Comparison of ENCODE assay signal across 8 cellular contexts in genomic region chr7:150406311-150406564, GRCh38. TPM values are rescaled to one million over a fixed set of nuclear protein-coding genes. Genes with fewer than 3 reads are reported as not detected.
A peak's percentile ranks its signal among the peaks of the same experiment; 100 is the strongest.
DNase-seq lines count a peak whose midpoint lies in the region; ATAC-seq and TF ChIP-seq lines count a peak whose summit lies in the region.

No MANE protein-coding gene starts in this region.

- H3K4me1 Mint-ChIP-seq in H9 (peaks cover 52% of the 10 kb centered on the region in 2 experiments), activated B cell treated with CpG ODN at 0.5 μM for 24 hours (peaks cover 72% of the 10 kb centered on the region)

- H4K5ac ChIP-seq in H9 (ENCODE audit: insufficient read length, low read depth, low read length) = no peak overlapping the region

- H3K4me1 ChIP-seq in H9 (ENCODE audit: insufficient read depth, low read length) (peaks cover 27% of the 10 kb centered on the region), right atrium auricular region (peaks cover 0 to 29% of the 10 kb centered on the region in 2 donors), smooth muscle cell (ENCODE audit: low read depth) (peaks cover 31% of the 10 kb centered on the region)

- no peak overlapping the region for H3T11ph ChIP-seq in H9 (ENCODE audit: low read length)

- H2BK12ac ChIP-seq in H9 (ENCODE audit: insufficient read length, low read depth, low read length) = no peak overlapping the region

- H3K23me2 ChIP-seq in H9 (ENCODE audit: insufficient read length, low read depth, low read length, poor library complexity, severe bottlenecking) = peaks cover 8% of the 10 kb centered on the region

- H3K23ac ChIP-seq in H9 (ENCODE audit: insufficient read length, low read depth, low read length) = no peak overlapping the region

- H2BK120ac ChIP-seq in H9 (ENCODE audit: low read depth, low read length, poor library complexity, severe bottlenecking) = no peak overlapping the region

- no peaks in the 10 kb centered on the region for H4K20me1 ChIP-seq in H9 (ENCODE audit: control insufficient read depth, insufficient read depth, insufficient read length)
- no peaks in the 10 kb centered on the region for H4K20me1 ChIP-seq in smooth muscle cell (ENCODE audit: low read depth)

- no peak overlapping the region for H3K56ac ChIP-seq in H9 (ENCODE audit: insufficient read length, low read depth, low read length)

- H3K9me3 ChIP-seq in H9 (ENCODE audit: control insufficient read depth, low read depth, low read length) (no peaks in the 10 kb centered on the region), right atrium auricular region (no peaks in the 10 kb centered on the region), smooth muscle cell (replicated peaks; ENCODE audit: low read depth) (no peaks in the 10 kb centered on the region)

- DNase-seq in H9 (no peak), activated B cell treated with CpG ODN at 0.5 μM for 24 hours (no peak), right atrium auricular region (ENCODE audit: low spot score) (no peak), smooth muscle cell (lab: John Stamatoyannopoulos, UW; ENCODE audit: unreplicated experiment) (no peak), NOMO-1 treated with DMSO at 0.1 percent for 48 hours (lab: John Stamatoyannopoulos, UW; ENCODE audit: unreplicated experiment) (no peak), AG08395 (ENCODE audit: low spot score) (no peak)

- no peak overlapping the region for H2BK15ac ChIP-seq in H9 (ENCODE audit: low read depth, low read length)

- H3K27ac ChIP-seq in H9 (ENCODE audit: insufficient read length, low read depth, low read length) (no peak overlapping the region), right atrium auricular region (peak overlapping the region; percentile 93 to 95), smooth muscle cell (ENCODE audit: low read depth) (no peak overlapping the region)

- H4K8ac ChIP-seq in H9 (replicated peaks; ENCODE audit: insufficient read length, low read depth, low read length) = no peak overlapping the region

- no peak overlapping the region for H3K4ac ChIP-seq in H9 (ENCODE audit: low read depth, low read length)

- H3K4me2 ChIP-seq in H9 (ENCODE audit: insufficient read depth, insufficient read length, low read length) = peak overlapping the region; percentile 62
- H3K4me2 ChIP-seq in smooth muscle cell = peak overlapping the region; percentile 93

- WGBS in H9 (ENCODE audit: extremely low coverage, insufficient read length, low lambda C conversion rate) = no CpG with 5 or more reads among the region's 2 CpGs
- WGBS in smooth muscle cell (ENCODE audit: low lambda C conversion rate) = 20% methylated on average over 2 of the region's 2 CpGs

- H3K27me3 Mint-ChIP-seq in H9 (ENCODE audit: low read depth) = no peaks in the 10 kb centered on the region
- H3K27me3 Mint-ChIP-seq in activated B cell treated with CpG ODN at 0.5 μM for 24 hours = no peaks in the 10 kb centered on the region

- H3K9ac ChIP-seq in H9 (ENCODE audit: extremely low read depth, insufficient read length, low read length) = no peak overlapping the region
- no peak overlapping the region for H3K9ac ChIP-seq in smooth muscle cell (ENCODE audit: low read depth)

- H3K79me1 ChIP-seq in H9 (ENCODE audit: insufficient read depth, low read depth, low read length, poor library complexity, severe bottlenecking) = no peaks in the 10 kb centered on the region

- peak overlapping the region; percentile 58 to 76 for H3K4me3 ChIP-seq in right atrium auricular region
- peak overlapping the region; percentile 72 for H3K4me3 ChIP-seq in smooth muscle cell

- H3K27ac Mint-ChIP-seq in H9 (peak overlapping the region; percentile 40 to 93 (median 93); a peak in 5 of 7 replicates), activated B cell treated with CpG ODN at 0.5 μM for 24 hours (peak overlapping the region; percentile 99)

- no peak overlapping the region for H3K18ac ChIP-seq in H9 (ENCODE audit: insufficient read length, low read depth, low read length)

- no peak overlapping the region for H4K91ac ChIP-seq in H9 (ENCODE audit: insufficient read length, low read depth, low read length)

- H3K14ac ChIP-seq in H9 (ENCODE audit: insufficient read depth, low read length) = no peak overlapping the region

- H3K36me3 ChIP-seq in right atrium auricular region (no peaks in the 10 kb centered on the region), smooth muscle cell (ENCODE audit: low read depth) (no peaks in the 10 kb centered on the region)

- CTCF ChIA-PET in activated B cell treated with CpG ODN at 0.5 μM for 24 hours (lab: Charles Lee) = interaction anchor here (0.8 to 4.8 kb wide), 10 partner anchors 15 to 49 kb away, joined by 3 to 19 read pairs (median 4); partner anchors contain the start of gene REPIN1

- no peak overlapping the region for H2AK5ac ChIP-seq in H9 (ENCODE audit: insufficient read length, low read length)

- no peaks in the 10 kb centered on the region; a peak in 1 of 5 replicates for H3K9me3 Mint-ChIP-seq in H9
- H3K9me3 Mint-ChIP-seq in activated B cell treated with CpG ODN at 0.5 μM for 24 hours = no peaks in the 10 kb centered on the region

- H3K79me2 ChIP-seq in H9 (ENCODE audit: insufficient read depth, low read length) (no peaks in the 10 kb centered on the region), smooth muscle cell (ENCODE audit: low read depth) (no peaks in the 10 kb centered on the region)

- POLR2A ChIA-PET in activated B cell treated with CpG ODN at 0.5 μM for 24 hours (lab: Charles Lee) = interaction anchor here (0.7 to 13.4 kb wide), 12 partner anchors 11 to 1259 kb away, joined by 3 to 421 read pairs (median 9); partner anchors contain the start of genes ABCB8, ACTR3C, LRRC61 and REPIN1

- no peaks in the 10 kb centered on the region for H3K27me3 ChIP-seq in H9 (ENCODE audit: insufficient read depth, low read length)
- H3K27me3 ChIP-seq in right atrium auricular region = no peaks in the 10 kb centered on the region
- H3K27me3 ChIP-seq in smooth muscle cell (ENCODE audit: low read depth) = no peaks in the 10 kb centered on the region

- peaks cover 3% of the 10 kb centered on the region for H3F3A ChIP-seq in smooth muscle cell (ENCODE audit: low read depth)

- no peak overlapping the region for H2BK20ac ChIP-seq in H9 (ENCODE audit: low read depth, low read length, poor library complexity, severe bottlenecking)

- H3K36me3 Mint-ChIP-seq in H9 (ENCODE audit: insufficient read depth in 1 of 3, low read depth in 3 of 3) (peaks cover 11 to 32% (median 31%) of the 10 kb centered on the region in 3 experiments), activated B cell treated with CpG ODN at 0.5 μM for 24 hours (ENCODE audit: low read depth) (peaks cover 34% of the 10 kb centered on the region)

- TF ChIP-seq CTCF in H9 (conservative IDR thresholded peaks at IDR 0.05) = no peak
- no peak for TF ChIP-seq CTCF in activated B cell treated with CpG ODN at 0.5 μM for 24 hours (IDR thresholded peaks at IDR 0.05)
- TF ChIP-seq CTCF in right atrium auricular region (IDR thresholded peaks at IDR 0.05) = no peak
- TF ChIP-seq CTCF in smooth muscle cell (IDR thresholded peaks at IDR 0.05; ENCODE audit: borderline replicate concordance, insufficient read depth, poor library complexity, severe bottlenecking) = no peak

- H2BK5ac ChIP-seq in H9 (ENCODE audit: insufficient read length, low read length) = no peak overlapping the region

- intact Hi-C loops in activated B cell treated with CpG ODN at 0.5 μM for 24 hours (cut with micrococcal nuclease) = loop anchor here (5.0 kb wide), 2 partner anchors 621 to 826 kb away; partner anchors contain the start of genes ABCB8 and CHPF2

- H3K4me3 Mint-ChIP-seq in H9 (peak overlapping the region; percentile 73 to 92), activated B cell treated with CpG ODN at 0.5 μM for 24 hours (peak overlapping the region; percentile 91)

- H2AFZ ChIP-seq in H9 (ENCODE audit: low read length) (no peak overlapping the region), smooth muscle cell (ENCODE audit: low read depth) (no peak overlapping the region)

- ATAC-seq in activated B cell treated with CpG ODN at 0.5 μM for 24 hours (ENCODE audit: low read depth) = no peak
- ATAC-seq in GM21423 (IDR thresholded peaks at IDR 0.05; ENCODE audit: unreplicated experiment) = no peak
- ATAC-seq in HG03354 (IDR thresholded peaks at IDR 0.05; ENCODE audit: poor library complexity, severe bottlenecking, unreplicated experiment) = no peak

RNA-seq across cellular contexts. Expression of gene ZNF775, which starts 27.1 kb away (rescaled TPM):
- total RNA-seq in H9 (2021) (9.7 and 10.5 TPM in 2 replicates), activated B cell treated with CpG ODN at 0.5 μM for 24 hours (8.0 and 8.8 TPM in 2 replicates), right atrium auricular region (1 to 10 TPM; 4.1 to 6.2 TPM), smooth muscle cell (4.7 and 5.9 TPM in 2 replicates)
- 16.8 and 23.8 TPM in 2 replicates for polyA plus RNA-seq in smooth muscle cell

RNA-seq across cellular contexts. Expression of gene REPIN1, which starts 37.6 kb away (rescaled TPM):
- total RNA-seq in H9 (2021) (105 and 106 TPM in 2 replicates), activated B cell treated with CpG ODN at 0.5 μM for 24 hours (106 and 116 TPM in 2 replicates), right atrium auricular region (100 to 1,000 TPM in 1 of 2 donors, 10 to 100 TPM in 1; 100.0 to 110 TPM), smooth muscle cell (39.4 and 60.9 TPM in 2 replicates)
- polyA plus RNA-seq in smooth muscle cell = 55.5 and 68.1 TPM in 2 replicates

RNA-seq across cellular contexts. Expression of gene GIMAP8, which starts 44.2 kb away (rescaled TPM):
- total RNA-seq in H9 (2021) (not detected in 2 replicates), activated B cell treated with CpG ODN at 0.5 μM for 24 hours (0.22 TPM in 1 of 2 replicates, not detected in the other), right atrium auricular region (1 to 10 TPM; 6.6 to 9.6 TPM), smooth muscle cell (not detected in 2 replicates)
- not detected in 2 replicates for polyA plus RNA-seq in smooth muscle cell

Comparison
In these comparisons a context has a peak if more than half of its experiments do, and no peak if none do; other contexts are left out.
1. H3K27ac ChIP-seq: peak in right atrium auricular region (2 of 2); none in H9 (single experiment) and smooth muscle cell (single experiment).